17 cellular contexts compared by ENCODE assay signal in the genomic region with DNA sequence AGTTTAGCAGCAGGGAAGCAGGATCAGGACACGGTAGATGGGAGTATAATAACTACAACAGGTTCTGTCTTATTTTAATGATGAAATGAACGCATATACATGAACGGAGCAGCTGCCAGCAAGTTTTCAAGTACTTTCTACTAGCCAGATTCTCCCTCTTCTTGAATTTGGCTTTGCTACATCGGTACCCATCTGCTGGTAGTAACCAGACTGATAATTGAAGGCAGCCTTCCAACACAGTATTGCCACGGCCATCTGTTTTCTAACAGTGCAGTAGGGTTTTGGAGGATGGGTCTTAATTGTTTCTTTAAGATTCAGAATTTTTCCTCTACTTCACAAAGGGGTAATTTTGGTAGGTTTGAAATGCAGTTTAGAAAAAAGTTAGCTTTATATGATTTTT.
"Had no signal": no experiment of that assay in that cellular context is flagged by ENCODE, and none has a peak within 500 bp of the region (broad histone marks: within the 10 kb centered on the region; RNA-seq: fewer than 3 reads in every experiment).

No MANE protein-coding gene starts in this region.

- H3K27ac Mint-ChIP-seq: endodermal cell, naive B cell had no signal

- H3K4me3 ChIP-seq: dorsolateral prefrontal cortex, gastroesophageal sphincter, lung, pancreas, sigmoid colon, spleen, stomach, thoracic aorta, upper lobe of right lung had no signal

- H3K27ac ChIP-seq: dorsolateral prefrontal cortex, gastroesophageal sphincter, pancreas, sigmoid colon, spleen, stomach, thoracic aorta, upper lobe of right lung had no signal

- H3K27me3 ChIP-seq: gastroesophageal sphincter, pancreas, sigmoid colon, spleen, stomach, upper lobe of right lung had no signal

- H3K36me3 Mint-ChIP-seq: naive B cell had no signal

- H3K4me1 ChIP-seq: gastroesophageal sphincter, pancreas, sigmoid colon, spleen, upper lobe of right lung had no signal

- DNase-seq: activated CD4-positive, alpha-beta T cell treated with anti-CD3 and anti-CD28 coated beads, Interleukin-2, amount 50 U/mL, for 4 hours; activated CD4-positive, CD25-positive, alpha-beta regulatory T cell; activated effector memory CD4-positive, alpha-beta T cell treated with Interleukin-2 at 50 U/mL for 16 hours; activated naive CD4-positive, alpha-beta T cell treated with anti-CD3 and anti-CD28 coated beads, Interleukin-2, amount 50 U/mL, for 16 hours; activated T-cell treated with anti-CD3 and anti-CD28 coated beads, Interleukin-2, amount 50 U/mL, for 1 hour; endodermal cell; left colon; naive B cell; pancreas; sigmoid colon; spleen; stomach; upper lobe of right lung had no signal

- H3K9me3 Mint-ChIP-seq: endodermal cell, naive B cell had no signal

- H3K36me3 ChIP-seq: gastroesophageal sphincter, pancreas, sigmoid colon, thoracic aorta, upper lobe of right lung had no signal

- H3K27me3 Mint-ChIP-seq: naive B cell had no signal

- H3K9me3 ChIP-seq: gastroesophageal sphincter, pancreas, sigmoid colon, spleen, stomach, thoracic aorta, upper lobe of right lung had no signal

- ATAC-seq: gastroesophageal sphincter, left colon, pancreas, upper lobe of right lung had no signal

- H3K4me1 Mint-ChIP-seq: endodermal cell had no signal

- H3K4me3 Mint-ChIP-seq: endodermal cell, naive B cell had no signal
